In the genomic region with DNA sequence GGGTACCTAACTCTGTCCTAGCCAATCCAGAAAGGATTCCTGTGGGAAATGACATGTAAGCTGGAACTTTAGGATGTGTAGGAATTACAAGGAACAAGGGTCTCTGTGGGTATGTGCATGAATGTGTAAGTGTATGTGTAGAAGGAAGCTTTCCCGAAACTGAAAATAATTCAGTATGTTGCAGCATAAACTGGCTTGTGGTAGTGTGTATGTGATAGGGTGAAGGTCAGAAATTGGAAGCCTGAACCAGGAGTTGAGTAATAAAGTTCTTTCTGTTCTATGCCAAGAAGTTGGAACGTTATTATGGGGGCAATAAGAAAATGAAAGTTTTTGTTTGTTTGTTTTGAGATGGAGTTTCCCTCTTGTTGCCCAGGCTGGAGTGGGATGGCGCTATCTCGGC, we compare ENCODE assay signal across 34 cellular contexts.
"Had no signal": no experiment of that assay in that cellular context is flagged by ENCODE, and none has a peak within 500 bp of the region (broad histone marks: within the 10 kb centered on the region; RNA-seq: fewer than 3 reads in every experiment).

No MANE protein-coding gene starts in this region.

- H3K36me3 ChIP-seq: brain microvascular endothelial cell, cardiac muscle cell, Peyer's patch, WERI-Rb-1 had no signal

- H3K4me1 Mint-ChIP-seq: activated CD4-positive, alpha-beta T cell treated with anti-CD3 and anti-CD28 coated beads, Interleukin-2, amount 10 ng/mL, durations not matched to agents 24 days and 14 days; activated naive CD8-positive, alpha-beta T cell treated with anti-CD3 and anti-CD28 coated beads for 36 hours; activated T-helper 17 cell treated with anti-CD3 and anti-CD28 coated beads, Interleukin-2, amount 50 U/mL, for 72 hours; central memory CD8-positive, alpha-beta T cell had no signal

- H3K27me3 ChIP-seq: brain microvascular endothelial cell, cardiac muscle cell, Peyer's patch had no signal

- H3K9ac ChIP-seq: KMS-11 had no signal

- H3K4me2 ChIP-seq: KMS-11 had no signal

- H3K27me3 Mint-ChIP-seq: activated CD4-positive, alpha-beta T cell treated with anti-CD3 and anti-CD28 coated beads, Interleukin-2, amount 10 ng/mL, durations not matched to agents 24 days and 14 days; activated CD8-positive, alpha-beta T cell treated with anti-CD3 and anti-CD28 coated beads for 36 hours; activated naive CD8-positive, alpha-beta T cell treated with anti-CD3 and anti-CD28 coated beads for 36 hours; central memory CD8-positive, alpha-beta T cell had no signal

- H3K9me3 Mint-ChIP-seq: activated CD4-positive, alpha-beta T cell treated with anti-CD3 and anti-CD28 coated beads, Interleukin-2, amount 10 ng/mL, durations not matched to agents 24 days and 14 days; activated CD8-positive, alpha-beta T cell treated with anti-CD3 and anti-CD28 coated beads for 36 hours; activated T-cell treated with anti-CD3 and anti-CD28 coated beads, Interleukin-2, amount 50 U/mL, for 72 hours; activated T-helper 17 cell treated with anti-CD3 and anti-CD28 coated beads, Interleukin-2, amount 50 U/mL, for 72 hours had no signal

- H3K4me3 Mint-ChIP-seq: activated CD4-positive, alpha-beta T cell treated with anti-CD3 and anti-CD28 coated beads, Interleukin-2, amount 10 ng/mL, durations not matched to agents 24 days and 14 days; activated CD8-positive, alpha-beta T cell treated with anti-CD3 and anti-CD28 coated beads for 36 hours; activated naive CD8-positive, alpha-beta T cell treated with anti-CD3 and anti-CD28 coated beads for 36 hours; activated T-cell treated with anti-CD3 and anti-CD28 coated beads, Interleukin-2, amount 50 U/mL, for 72 hours; activated T-helper 17 cell treated with anti-CD3 and anti-CD28 coated beads, Interleukin-2, amount 50 U/mL, for 72 hours; central memory CD8-positive, alpha-beta T cell had no signal

- ATAC-seq: activated CD8-positive, alpha-beta T cell treated with anti-CD3 and anti-CD28 coated beads for 36 hours; activated T-cell treated with anti-CD3 and anti-CD28 coated beads, Interleukin-2, amount 50 U/mL, for 72 hours; activated T-helper 17 cell treated with anti-CD3 and anti-CD28 coated beads, Interleukin-2, amount 50 U/mL, for 72 hours; PC-3; SK-N-SH treated with all-trans-retinoic acid at 6 μM for 48 hours had no signal

- H3K4me1 ChIP-seq: Peyer's patch had no signal

- DNase-seq: activated CD4-positive, alpha-beta T cell treated with anti-CD3 and anti-CD28 coated beads, Interleukin-2, amount 10 ng/mL, durations not matched to agents 24 days and 14 days; activated CD4-positive, alpha-beta T cell treated with anti-CD3 and anti-CD28 coated beads, Interleukin-2, amount 50 U/mL, for 4 hours; activated CD8-positive, alpha-beta T cell treated with anti-CD3 and anti-CD28 coated beads for 36 hours; activated effector memory CD4-positive, alpha-beta T cell treated with anti-CD3 and anti-CD28 coated beads, Interleukin-2, amount 50 U/mL, for 16 hours; activated naive CD4-positive, alpha-beta T cell; activated naive CD4-positive, alpha-beta T cell treated with anti-CD3 and anti-CD28 coated beads, Interleukin-2, amount 50 U/mL, for 16 hours; activated naive CD8-positive, alpha-beta T cell treated with anti-CD3 and anti-CD28 coated beads for 36 hours; activated T-cell treated with anti-CD3 and anti-CD28 coated beads, Interleukin-2, amount 50 U/mL, for 1 hour; activated T-cell treated with anti-CD3 and anti-CD28 coated beads, Interleukin-2, amount 50 U/mL, for 72 hours; amniotic stem cell; aorta; brain microvascular endothelial cell; MM.1S; MV-4-11; NCI-H1092; NCI-H1436 treated with DMSO at 0.1 percent for 48 hours; NCI-H1694 treated with DMSO at 0.1 percent for 48 hours; NCI-H2029; NCI-H345; NCI-H524 treated with DMSO at 0.1 percent for 48 hours; NK-92 treated with Interleukin-12 subunit alpha and Interleukin-12 subunit beta, amount 100 ng/mL, for 24 hours; PC-3; Peyer's patch; RPMI8226; SIG-M5; T-helper 1 cell; T-helper 2 cell; T-helper 9 cell; WERI-Rb-1 had no signal

- H3K27ac ChIP-seq: brain microvascular endothelial cell, cardiac muscle cell, KMS-11, Peyer's patch, WERI-Rb-1 had no signal

- H3K27ac Mint-ChIP-seq: activated CD4-positive, alpha-beta T cell treated with anti-CD3 and anti-CD28 coated beads, Interleukin-2, amount 10 ng/mL, durations not matched to agents 24 days and 14 days; activated CD8-positive, alpha-beta T cell treated with anti-CD3 and anti-CD28 coated beads for 36 hours; activated naive CD8-positive, alpha-beta T cell treated with anti-CD3 and anti-CD28 coated beads for 36 hours; activated T-cell treated with anti-CD3 and anti-CD28 coated beads, Interleukin-2, amount 50 U/mL, for 72 hours; activated T-helper 17 cell treated with anti-CD3 and anti-CD28 coated beads, Interleukin-2, amount 50 U/mL, for 72 hours had no signal

- H3K9me3 ChIP-seq: Peyer's patch had no signal

- H3K36me3 Mint-ChIP-seq: activated naive CD8-positive, alpha-beta T cell treated with anti-CD3 and anti-CD28 coated beads for 36 hours had no signal

- H3K4me3 ChIP-seq: cardiac muscle cell, Peyer's patch had no signal
